Comparison of ENCODE assay signal across 1 cellular context in genomic region chr6:69796627-69797390, GRCh38.
TF ChIP-seq lines count a peak whose summit lies in the region.

Gene LMBRD1, minus strand, starts transcription at chr6:69797010. Its CDS starts 129 bp downstream, at chr6:69796881.

TF ChIP-seq in K562, 482 proteins besides CTCF, POLR2A, EP300 and RAD21 (continued from another document and continues in another):
- TF ChIP-seq CSDE1 (IDR thresholded peaks at IDR 0.05) (peak in 1 of 2 experiments; percentile 81; a peak in 2 of 4 replicates), SUPT5H (IDR thresholded peaks at IDR 0.05) (peak; percentile 72), TCF3 (CRISPR knock-in tag; IDR thresholded peaks at IDR 0.05) (peak; percentile 25; the same call in 1 of the 2 replicates), PHF8 (IDR thresholded peaks at IDR 0.05; ENCODE audit: borderline replicate concordance, low read length) (peak; percentile 76), ETV5 (CRISPR knock-in tag; IDR thresholded peaks at IDR 0.05; ENCODE audit: low read depth) (peak; percentile 66; the same call in 1 of the 2 replicates), KHSRP (IDR thresholded peaks at IDR 0.05) (no peak), CREB1 (IDR thresholded peaks at IDR 0.05) (peak; percentile 78), CREB1 (CRISPR knock-in tag; IDR thresholded peaks at IDR 0.05) (peak; percentile 65; the same call in 1 of the 2 replicates), MGA (IDR thresholded peaks at IDR 0.05) (peak; percentile 25; the same call in 1 of the 2 replicates), MXI1 (IDR thresholded peaks at IDR 0.05; ENCODE audit: low read depth, low read length) (peak; percentile 82), NUFIP1 (IDR thresholded peaks at IDR 0.05; ENCODE audit: partially characterized antibody) (no peak), ATF7 (IDR thresholded peaks at IDR 0.05) (peak; percentile 95), AFF4 (CRISPR knock-in tag; IDR thresholded peaks at IDR 0.05) (0 out of 2 replicates have a peak, but pooled peaks have one; percentile 40), E2F6 (IDR thresholded peaks at IDR 0.05; ENCODE audit: borderline replicate concordance in 1 of 2, extremely low read depth in 1 of 2, insufficient read depth in 1 of 2, insufficient read length in 1 of 2, low read depth in 1 of 2, low read length in 1 of 2, poor library complexity in 1 of 2, severe bottlenecking in 1 of 2) (peak in 1 of 2 experiments; percentile 38), BRF2 (IDR thresholded peaks at IDR 0.05; ENCODE audit: borderline replicate concordance, insufficient read depth, insufficient read length) (no peak), BMI1 (IDR thresholded peaks at IDR 0.05; ENCODE audit: low read length) (peak; percentile 88), GTF2B (IDR thresholded peaks at IDR 0.05; ENCODE audit: extremely low read depth, insufficient read length) (no peak), ZNF324 (CRISPR knock-in tag; IDR thresholded peaks at IDR 0.05) (no peak), CBX5 (IDR thresholded peaks at IDR 0.05; ENCODE audit: borderline replicate concordance, low read depth) (peak; percentile 48; the same call in 1 of the 2 replicates), FOXP1 (CRISPR knock-in tag; IDR thresholded peaks at IDR 0.05) (peak; percentile 53; the same call in 1 of the 2 replicates), MECOM (CRISPR knock-in tag; IDR thresholded peaks at IDR 0.05) (no peak), SMAD1 (IDR thresholded peaks at IDR 0.05; ENCODE audit: low read depth, low read length, partially characterized antibody) (no peak)
- TF ChIP-seq, protein P1, sequence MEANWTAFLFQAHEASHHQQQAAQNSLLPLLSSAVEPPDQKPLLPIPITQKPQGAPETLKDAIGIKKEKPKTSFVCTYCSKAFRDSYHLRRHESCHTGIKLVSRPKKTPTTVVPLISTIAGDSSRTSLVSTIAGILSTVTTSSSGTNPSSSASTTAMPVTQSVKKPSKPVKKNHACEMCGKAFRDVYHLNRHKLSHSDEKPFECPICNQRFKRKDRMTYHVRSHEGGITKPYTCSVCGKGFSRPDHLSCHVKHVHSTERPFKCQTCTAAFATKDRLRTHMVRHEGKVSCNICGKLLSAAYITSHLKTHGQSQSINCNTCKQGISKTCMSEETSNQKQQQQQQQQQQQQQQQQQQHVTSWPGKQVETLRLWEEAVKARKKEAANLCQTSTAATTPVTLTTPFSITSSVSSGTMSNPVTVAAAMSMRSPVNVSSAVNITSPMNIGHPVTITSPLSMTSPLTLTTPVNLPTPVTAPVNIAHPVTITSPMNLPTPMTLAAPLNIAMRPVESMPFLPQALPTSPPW (CRISPR knock-in tag; IDR thresholded peaks at IDR 0.05), result peak; percentile 97
- TF ChIP-seq, protein P2, sequence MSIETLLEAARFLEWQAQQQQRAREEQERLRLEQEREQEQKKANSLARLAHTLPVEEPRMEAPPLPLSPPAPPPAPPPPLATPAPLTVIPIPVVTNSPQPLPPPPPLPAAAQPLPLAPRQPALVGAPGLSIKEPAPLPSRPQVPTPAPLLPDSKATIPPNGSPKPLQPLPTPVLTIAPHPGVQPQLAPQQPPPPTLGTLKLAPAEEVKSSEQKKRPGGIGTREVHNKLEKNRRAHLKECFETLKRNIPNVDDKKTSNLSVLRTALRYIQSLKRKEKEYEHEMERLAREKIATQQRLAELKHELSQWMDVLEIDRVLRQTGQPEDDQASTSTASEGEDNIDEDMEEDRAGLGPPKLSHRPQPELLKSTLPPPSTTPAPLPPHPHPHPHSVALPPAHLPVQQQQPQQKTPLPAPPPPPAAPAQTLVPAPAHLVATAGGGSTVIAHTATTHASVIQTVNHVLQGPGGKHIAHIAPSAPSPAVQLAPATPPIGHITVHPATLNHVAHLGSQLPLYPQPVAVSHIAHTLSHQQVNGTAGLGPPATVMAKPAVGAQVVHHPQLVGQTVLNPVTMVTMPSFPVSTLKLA (conservative IDR thresholded peaks at IDR 0.05), result peak; percentile 68 to 75
- TF ChIP-seq, protein P3, sequence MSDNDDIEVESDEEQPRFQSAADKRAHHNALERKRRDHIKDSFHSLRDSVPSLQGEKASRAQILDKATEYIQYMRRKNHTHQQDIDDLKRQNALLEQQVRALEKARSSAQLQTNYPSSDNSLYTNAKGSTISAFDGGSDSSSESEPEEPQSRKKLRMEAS (CRISPR knock-in tag; IDR thresholded peaks at IDR 0.05), result peak; percentile 77
- TF ChIP-seq, protein P4, sequence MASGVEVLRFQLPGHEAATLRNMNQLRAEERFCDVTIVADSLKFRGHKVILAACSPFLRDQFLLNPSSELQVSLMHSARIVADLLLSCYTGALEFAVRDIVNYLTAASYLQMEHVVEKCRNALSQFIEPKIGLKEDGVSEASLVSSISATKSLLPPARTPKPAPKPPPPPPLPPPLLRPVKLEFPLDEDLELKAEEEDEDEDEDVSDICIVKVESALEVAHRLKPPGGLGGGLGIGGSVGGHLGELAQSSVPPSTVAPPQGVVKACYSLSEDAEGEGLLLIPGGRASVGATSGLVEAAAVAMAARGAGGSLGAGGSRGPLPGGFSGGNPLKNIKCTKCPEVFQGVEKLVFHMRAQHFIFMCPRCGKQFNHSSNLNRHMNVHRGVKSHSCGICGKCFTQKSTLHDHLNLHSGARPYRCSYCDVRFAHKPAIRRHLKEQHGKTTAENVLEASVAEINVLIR (CRISPR knock-in tag; IDR thresholded peaks at IDR 0.05), result peak; percentile 38; the same call in 1 of the 2 replicates
- TF ChIP-seq, protein P5, sequence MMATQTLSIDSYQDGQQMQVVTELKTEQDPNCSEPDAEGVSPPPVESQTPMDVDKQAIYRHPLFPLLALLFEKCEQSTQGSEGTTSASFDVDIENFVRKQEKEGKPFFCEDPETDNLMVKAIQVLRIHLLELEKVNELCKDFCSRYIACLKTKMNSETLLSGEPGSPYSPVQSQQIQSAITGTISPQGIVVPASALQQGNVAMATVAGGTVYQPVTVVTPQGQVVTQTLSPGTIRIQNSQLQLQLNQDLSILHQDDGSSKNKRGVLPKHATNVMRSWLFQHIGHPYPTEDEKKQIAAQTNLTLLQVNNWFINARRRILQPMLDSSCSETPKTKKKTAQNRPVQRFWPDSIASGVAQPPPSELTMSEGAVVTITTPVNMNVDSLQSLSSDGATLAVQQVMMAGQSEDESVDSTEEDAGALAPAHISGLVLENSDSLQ (IDR thresholded peaks at IDR 0.05), result 0 out of 2 replicates have a peak, but pooled peaks have one; percentile 5
